ENCODE assay signal across 19 cellular contexts in genomic region chr16:75058815-75059214, GRCh38. TPM values are rescaled to one million over a fixed set of nuclear protein-coding genes. Genes with fewer than 3 reads are reported as not detected.
"Had no signal": no experiment of that assay in that cellular context is flagged by ENCODE, and none has a peak within 500 bp of the region (broad histone marks: within the 10 kb centered on the region; RNA-seq: fewer than 3 reads in every experiment).

No MANE protein-coding gene starts in this region.

- H3K9ac ChIP-seq: neural progenitor cell had no signal

- H3K4me3 ChIP-seq: neural progenitor cell, pancreas, tibial nerve had no signal

- FAIRE-seq: pancreas had no signal

- H3K36me3 Mint-ChIP-seq: stimulated activated naive B cell treated with anti-CD40 and anti-IgM and Interleukin-4, amounts not matched to agents 10 μg/mL and 1 μg/mL and 100 μg/mL, for 72 hours had no signal

- H2AFZ ChIP-seq: neural progenitor cell had no signal

- H3K4me3 Mint-ChIP-seq: activated CD4-positive, alpha-beta T cell treated with anti-CD3 and anti-CD28 coated beads, Interleukin-2, amount 10 ng/mL, durations not matched to agents 7 days and 5 days; central memory CD8-positive, alpha-beta T cell; neural progenitor cell; stimulated activated naive B cell treated with anti-CD40 and anti-IgM and Interleukin-4, amounts not matched to agents 10 μg/mL and 1 μg/mL and 100 μg/mL, for 72 hours; T-helper 17 cell had no signal

- H3K4me1 Mint-ChIP-seq: central memory CD8-positive, alpha-beta T cell had no signal

- ATAC-seq: pancreas; stimulated activated naive B cell treated with anti-CD40 and anti-IgM and Interleukin-4, amounts not matched to agents 10 μg/mL and 1 μg/mL and 100 μg/mL, for 72 hours; T-helper 17 cell had no signal

- DNase-seq: activated CD4-positive, alpha-beta T cell treated with anti-CD3 and anti-CD28 coated beads, Interleukin-2, amount 10 ng/mL, durations not matched to agents 7 days and 5 days; activated naive CD4-positive, alpha-beta T cell treated with Interleukin-2 at 50 U/mL for 16 hours; activated T-cell treated with anti-CD3 and anti-CD28 coated beads for 4 hours; anterior cingulate cortex; brain microvascular endothelial cell; cortex of kidney; effector CD8-positive, alpha-beta T cell; foreskin melanocyte; head of caudate nucleus; immature natural killer cell; midbrain; pancreas; stimulated activated CD4-positive, alpha-beta T cell treated with anti-CD3 and anti-CD28 coated beads, Interleukin-2, amount 100 ng/mL, for 48 hours; stimulated activated naive B cell treated with anti-CD40 and anti-IgM and Interleukin-4, amounts not matched to agents 10 μg/mL and 1 μg/mL and 100 μg/mL, for 72 hours; T-helper 17 cell had no signal

- H3K9me3 Mint-ChIP-seq: activated CD4-positive, alpha-beta T cell treated with anti-CD3 and anti-CD28 coated beads, Interleukin-2, amount 10 ng/mL, durations not matched to agents 7 days and 5 days; central memory CD8-positive, alpha-beta T cell; immature natural killer cell; stimulated activated naive B cell treated with anti-CD40 and anti-IgM and Interleukin-4, amounts not matched to agents 10 μg/mL and 1 μg/mL and 100 μg/mL, for 72 hours had no signal

- H3K27ac ChIP-seq: brain microvascular endothelial cell, neural progenitor cell, pancreas, tibial nerve had no signal

- H3K9me3 ChIP-seq: pancreas, tibial nerve had no signal

- H3K36me3 ChIP-seq: brain microvascular endothelial cell, neural progenitor cell, pancreas, tibial nerve had no signal

- H3K27me3 Mint-ChIP-seq: activated CD4-positive, alpha-beta T cell treated with anti-CD3 and anti-CD28 coated beads, Interleukin-2, amount 10 ng/mL, durations not matched to agents 7 days and 5 days; central memory CD8-positive, alpha-beta T cell; T-helper 17 cell had no signal

- H3K4me2 ChIP-seq: neural progenitor cell had no signal

- H3K27me3 ChIP-seq: brain microvascular endothelial cell, neural progenitor cell, pancreas, tibial nerve had no signal

- H3K27ac Mint-ChIP-seq: activated CD4-positive, alpha-beta T cell treated with anti-CD3 and anti-CD28 coated beads, Interleukin-2, amount 10 ng/mL, durations not matched to agents 7 days and 5 days; immature natural killer cell; neural progenitor cell; stimulated activated naive B cell treated with anti-CD40 and anti-IgM and Interleukin-4, amounts not matched to agents 10 μg/mL and 1 μg/mL and 100 μg/mL, for 72 hours; T-helper 17 cell had no signal

RNA-seq across cellular contexts. Expression of gene LDHD, which starts 57.8 kb away (rescaled TPM):
- total RNA-seq: activated CD8-positive, alpha-beta memory T cell treated with anti-CD3 and anti-CD28 coated beads for 36 hours had no signal
